8 cellular contexts compared by ENCODE assay signal in genomic region chr2:162343492-162343823, GRCh38. TPM values are rescaled to one million over a fixed set of nuclear protein-coding genes. Genes with fewer than 3 reads are reported as not detected.
DNase-seq lines count a peak whose midpoint lies in the region; ATAC-seq and TF ChIP-seq lines count a peak whose summit lies in the region.

No MANE protein-coding gene starts in this region.

- H3K27ac ChIP-seq in testis = no peak overlapping the region

- peak overlapping the region; percentile 57 for H3K27ac Mint-ChIP-seq in activated CD8-positive, alpha-beta memory T cell treated with anti-CD3 and anti-CD28 coated beads, Interleukin-2, amount 10 ng/mL, durations not matched to agents 7 days and 5 days
- H3K27ac Mint-ChIP-seq in activated CD4-positive, alpha-beta memory T cell treated with anti-CD3 and anti-CD28 coated beads, Interleukin-2, amount 10 ng/mL, durations not matched to agents 7 days and 5 days = peak overlapping the region; percentile 55
- H3K27ac Mint-ChIP-seq in immature natural killer cell = peak overlapping the region in 3 of 6 donors; percentile 60 to 78 (median 67)

- ATAC-seq in activated CD8-positive, alpha-beta memory T cell treated with anti-CD3 and anti-CD28 coated beads, Interleukin-2, amount 10 ng/mL, durations not matched to agents 7 days and 5 days = no peak

- no peaks in the 10 kb centered on the region for H3K9me3 ChIP-seq in testis

- intact Hi-C loops in testis (cut with DNase I; ENCODE audit: low total_unique reads) = no loop called here

- H3K36me3 ChIP-seq in testis (ENCODE audit: low read depth, missing control alignments) = no peaks in the 10 kb centered on the region

- 35 to 38% methylated on average over 4 of the region's 4 CpGs for WGBS in testis, 2 donors

- POLR2A ChIA-PET in activated CD4-positive, alpha-beta memory T cell treated with anti-CD3 and anti-CD28 coated beads, Interleukin-2, amount 10 ng/mL, durations not matched to agents 7 days and 5 days (lab: Charles Lee) = interaction anchor here (0.8 to 2.7 kb wide), 3 partner anchors 9 to 27 kb away, joined by 4 to 18 read pairs (median 6); partner anchors contain the start of gene IFIH1

- H3K9me3 Mint-ChIP-seq in activated CD8-positive, alpha-beta memory T cell treated with anti-CD3 and anti-CD28 coated beads, Interleukin-2, amount 10 ng/mL, durations not matched to agents 7 days and 5 days (ENCODE audit: low read depth) = no peaks in the 10 kb centered on the region
- H3K9me3 Mint-ChIP-seq in activated CD4-positive, alpha-beta memory T cell treated with anti-CD3 and anti-CD28 coated beads, Interleukin-2, amount 10 ng/mL, durations not matched to agents 7 days and 5 days = no peaks in the 10 kb centered on the region
- H3K9me3 Mint-ChIP-seq in immature natural killer cell = no peaks in the 10 kb centered on the region

- in situ Hi-C loops in KBM-7 (cut with MboI; ENCODE audit: low pct_unique_long_range_greater_than_20kb, low sequenced_read_pairs) = no loop called here

- no peak for TF ChIP-seq CTCF in testis (IDR thresholded peaks at IDR 0.05)

- peak overlapping the region; percentile 73 for H3K4me3 Mint-ChIP-seq in activated CD8-positive, alpha-beta memory T cell treated with anti-CD3 and anti-CD28 coated beads, Interleukin-2, amount 10 ng/mL, durations not matched to agents 7 days and 5 days
- peak overlapping the region; percentile 86 for H3K4me3 Mint-ChIP-seq in activated CD4-positive, alpha-beta memory T cell treated with anti-CD3 and anti-CD28 coated beads, Interleukin-2, amount 10 ng/mL, durations not matched to agents 7 days and 5 days
- peak overlapping the region; percentile 82 to 94 (median 88) for H3K4me3 Mint-ChIP-seq in immature natural killer cell

- H3K27me3 ChIP-seq in testis = no peaks in the 10 kb centered on the region

- CTCF ChIA-PET in activated CD8-positive, alpha-beta memory T cell treated with anti-CD3 and anti-CD28 coated beads, Interleukin-2, amount 10 ng/mL, durations not matched to agents 7 days and 5 days (lab: Charles Lee) = interaction anchor here (0.7 to 1.5 kb wide), 5 partner anchors 9 to 397 kb away, joined by 3 to 7 read pairs (median 3); no protein-coding TSS in a partner anchor
- CTCF ChIA-PET in activated CD4-positive, alpha-beta memory T cell treated with anti-CD3 and anti-CD28 coated beads, Interleukin-2, amount 10 ng/mL, durations not matched to agents 7 days and 5 days (lab: Charles Lee) = interaction anchor here (0.7 to 2.0 kb wide), 4 partner anchors 9 to 45 kb away, joined by 3 to 9 read pairs (median 6); partner anchors contain the start of gene IFIH1

- no peak for TF ChIP-seq POLR2A in testis (IDR thresholded peaks at IDR 0.05)

- peaks cover 15% of the 10 kb centered on the region for H3K4me1 Mint-ChIP-seq in activated CD8-positive, alpha-beta memory T cell treated with anti-CD3 and anti-CD28 coated beads, Interleukin-2, amount 10 ng/mL, durations not matched to agents 7 days and 5 days
- H3K4me1 Mint-ChIP-seq in activated CD4-positive, alpha-beta memory T cell treated with anti-CD3 and anti-CD28 coated beads, Interleukin-2, amount 10 ng/mL, durations not matched to agents 7 days and 5 days = peaks cover 14% of the 10 kb centered on the region
- peaks cover 11 to 16% of the 10 kb centered on the region in 2 donors for H3K4me1 Mint-ChIP-seq in immature natural killer cell

- H3K36me3 Mint-ChIP-seq in activated CD8-positive, alpha-beta memory T cell treated with anti-CD3 and anti-CD28 coated beads, Interleukin-2, amount 10 ng/mL, durations not matched to agents 7 days and 5 days = no peaks in the 10 kb centered on the region
- H3K36me3 Mint-ChIP-seq in activated CD4-positive, alpha-beta memory T cell treated with anti-CD3 and anti-CD28 coated beads, Interleukin-2, amount 10 ng/mL, durations not matched to agents 7 days and 5 days (ENCODE audit: low read depth) = no peaks in the 10 kb centered on the region
- no peaks in the 10 kb centered on the region for H3K36me3 Mint-ChIP-seq in immature natural killer cell

- no peak for DNase-seq in activated CD8-positive, alpha-beta memory T cell treated with anti-CD3 and anti-CD28 coated beads, Interleukin-2, amount 10 ng/mL, durations not matched to agents 7 days and 5 days
- DNase-seq in activated CD8-positive, alpha-beta memory T cell treated with anti-CD3 and anti-CD28 coated beads, Interleukin-2, amount 50 U/mL, for 4 hours = no peak
- no peak for DNase-seq in activated CD4-positive, alpha-beta memory T cell treated with anti-CD3 and anti-CD28 coated beads, Interleukin-2, amount 10 ng/mL, durations not matched to agents 7 days and 5 days
- DNase-seq in immature natural killer cell = no peak
- DNase-seq in testis = no peak
- DNase-seq in KBM-7 = no peak
- no peak for DNase-seq in NCI-H82 treated with DMSO at 0.1 percent for 48 hours (lab: John Stamatoyannopoulos, UW; ENCODE audit: unreplicated experiment)
- no peak for DNase-seq in activated gamma-delta T cell (lab: John Stamatoyannopoulos, UW)

- peak overlapping the region; percentile 73 to 86 for H3K4me3 ChIP-seq in testis

- no peaks in the 10 kb centered on the region for H3K4me1 ChIP-seq in testis

- H3K27me3 Mint-ChIP-seq in activated CD8-positive, alpha-beta memory T cell treated with anti-CD3 and anti-CD28 coated beads, Interleukin-2, amount 10 ng/mL, durations not matched to agents 7 days and 5 days = no peaks in the 10 kb centered on the region
- peaks cover 3% of the 10 kb centered on the region for H3K27me3 Mint-ChIP-seq in activated CD4-positive, alpha-beta memory T cell treated with anti-CD3 and anti-CD28 coated beads, Interleukin-2, amount 10 ng/mL, durations not matched to agents 7 days and 5 days
- H3K27me3 Mint-ChIP-seq in immature natural killer cell (ENCODE audit: low read depth in 3 of 3) = peaks cover 5 to 12% (median 9%) of the 10 kb centered on the region in 3 donors

RNA-seq across cellular contexts. Expression of gene GCA, which starts 0.5 kb away (rescaled TPM):
- 10 to 100 TPM; 16.1 to 17.2 TPM for total RNA-seq in activated CD8-positive, alpha-beta memory T cell treated with anti-CD3 and anti-CD28 coated beads, Interleukin-2, amount 10 ng/mL, durations not matched to agents 7 days and 5 days
- 10 to 100 TPM; 15.4 to 17.0 TPM for total RNA-seq in activated CD4-positive, alpha-beta memory T cell treated with anti-CD3 and anti-CD28 coated beads, Interleukin-2, amount 10 ng/mL, durations not matched to agents 7 days and 5 days
- polyA plus RNA-seq in immature natural killer cell (10 to 100 TPM in 1 of 3 donors, 1 to 10 TPM in 2; 6.1 to 12.6 (median 9.4) TPM), testis (ENCODE audit: insufficient read depth, low read depth, low replicate concordance) (60.9 TPM)
- 10 to 100 TPM; 26.1 to 33.1 TPM for total RNA-seq in testis

RNA-seq across cellular contexts. Expression of gene IFIH1, which starts 25.0 kb away (rescaled TPM):
- total RNA-seq in activated CD8-positive, alpha-beta memory T cell treated with anti-CD3 and anti-CD28 coated beads, Interleukin-2, amount 10 ng/mL, durations not matched to agents 7 days and 5 days = 10 to 100 TPM; 66.8 to 90.0 TPM
- 10 to 100 TPM; 63.9 to 66.9 TPM for total RNA-seq in activated CD4-positive, alpha-beta memory T cell treated with anti-CD3 and anti-CD28 coated beads, Interleukin-2, amount 10 ng/mL, durations not matched to agents 7 days and 5 days
- polyA plus RNA-seq in immature natural killer cell = 10 to 100 TPM in 1 of 3 donors, 1 to 10 TPM in 2; 7.2 to 16.8 (median 9.8) TPM
- 10 to 100 TPM in 1 of 2 donors, 1 to 10 TPM in 1; 8.2 to 12.8 TPM for total RNA-seq in testis
- 6.0 TPM for polyA plus RNA-seq in testis (ENCODE audit: insufficient read depth, low read depth, low replicate concordance)

Comparison
In these comparisons a context has a peak if more than half of its experiments do, and no peak if none do; other contexts are left out.
1. RNA of gene IFIH1, which starts 25.0 kb away (total RNA-seq): 66.8 to 90.0 TPM in activated CD8-positive, alpha-beta memory T cell treated with anti-CD3 and anti-CD28 coated beads, Interleukin-2, amount 10 ng/mL, durations not matched to agents 7 days and 5 days and 63.9 to 66.9 TPM in activated CD4-positive, alpha-beta memory T cell treated with anti-CD3 and anti-CD28 coated beads, Interleukin-2, amount 10 ng/mL, durations not matched to agents 7 days and 5 days; 8.2 to 12.8 TPM in testis; every median in the first group is over 4 times any median in the second.
2. Peak in every context shown above with its lines, with median percentiles within 50 percentile points of each other: H3K4me3 Mint-ChIP-seq.